1 cellular context compared by ENCODE assay signal in the genomic region with DNA sequence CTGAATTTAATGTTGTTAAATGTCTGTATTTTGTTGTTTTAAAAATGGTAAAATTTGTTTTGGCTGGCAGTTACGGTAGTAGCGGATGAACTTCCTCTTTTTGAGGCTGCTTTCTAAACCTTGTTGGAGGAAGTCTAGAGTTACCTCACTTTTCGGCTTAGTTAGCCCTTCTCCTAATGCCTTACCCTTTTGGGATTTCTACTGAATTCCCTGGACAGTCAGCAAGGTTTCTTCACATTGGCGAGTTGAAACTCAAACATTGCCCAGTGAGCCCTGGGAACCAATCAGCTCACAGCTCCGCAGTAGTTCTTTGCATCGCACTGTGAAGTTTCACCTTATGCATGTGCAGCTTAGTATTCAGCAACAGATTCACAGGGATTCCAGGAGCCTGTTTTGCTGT.
A peak's percentile ranks its signal among the peaks of the same experiment; 100 is the strongest.
TF ChIP-seq lines count a peak whose summit lies in the region.

No MANE protein-coding gene starts in this region.

TF ChIP-seq in K562, 482 proteins besides CTCF, POLR2A, EP300 and RAD21 (continues in another document):
- TF ChIP-seq SPI1 (IDR thresholded peaks at IDR 0.05; ENCODE audit: borderline replicate concordance, low read depth, low read length) (peak; percentile 82), DEAF1 (CRISPR knock-in tag; IDR thresholded peaks at IDR 0.05) (no peak), ZNF24 (IDR thresholded peaks at IDR 0.05) (no peak), SMARCE1 (IDR thresholded peaks at IDR 0.05) (0 out of 2 replicates have a peak, but pooled peaks have one; percentile 46), MAZ (CRISPR knock-in tag; conservative IDR thresholded peaks at IDR 0.05 in 1 of 2, IDR thresholded peaks at IDR 0.05 in 1 of 2) (no peak), NCOA1 (IDR thresholded peaks at IDR 0.05; ENCODE audit: low read depth) (no peak), HNRNPLL (IDR thresholded peaks at IDR 0.05; ENCODE audit: low read depth, low read length, poor library complexity, severe bottlenecking) (peak; percentile 83), NEUROD1 (IDR thresholded peaks at IDR 0.05; ENCODE audit: borderline replicate concordance, low read depth, low read length, partially characterized antibody) (no peak), BRD9 (IDR thresholded peaks at IDR 0.05; ENCODE audit: low read depth, partially characterized antibody) (no peak), ZNF507 (tag; conservative IDR thresholded peaks at IDR 0.05) (no peak), GATAD2B (IDR thresholded peaks at IDR 0.05; ENCODE audit: borderline replicate concordance) (no peak), ZNF124 (CRISPR knock-in tag; IDR thresholded peaks at IDR 0.05) (no peak), U2AF1 (optimal IDR thresholded peaks at IDR 0.05; ENCODE audit: low read depth, low read length) (no peak), MTA2 (IDR thresholded peaks at IDR 0.05; ENCODE audit: low read depth) (no peak), ZBTB26 (CRISPR knock-in tag; IDR thresholded peaks at IDR 0.05) (no peak), ATF7 (IDR thresholded peaks at IDR 0.05) (no peak), ZKSCAN8 (CRISPR knock-in tag; IDR thresholded peaks at IDR 0.05) (no peak), ZNF707 (CRISPR knock-in tag; conservative IDR thresholded peaks at IDR 0.05) (no peak), TGIF2 (CRISPR knock-in tag; IDR thresholded peaks at IDR 0.05) (no peak), NR2C2 (CRISPR knock-in tag; IDR thresholded peaks at IDR 0.05) (no peak), NR2C2 (tag; IDR thresholded peaks at IDR 0.05) (peak; percentile 51; the same call in 1 of the 2 replicates), FOXJ2 (tag; IDR thresholded peaks at IDR 0.05) (no peak), ZNF518B (CRISPR knock-in tag; IDR thresholded peaks at IDR 0.05) (no peak), SIN3B (IDR thresholded peaks at IDR 0.05; ENCODE audit: low read depth) (no peak), CAMTA2 (CRISPR knock-in tag; conservative IDR thresholded peaks at IDR 0.05) (no peak), RBM17 (IDR thresholded peaks at IDR 0.05; ENCODE audit: borderline replicate concordance, low read depth, low read length) (no peak), BCOR (IDR thresholded peaks at IDR 0.05) (no peak), MGA (IDR thresholded peaks at IDR 0.05) (no peak), SNIP1 (IDR thresholded peaks at IDR 0.05; ENCODE audit: low read depth) (no peak)
- TF ChIP-seq, protein P1, sequence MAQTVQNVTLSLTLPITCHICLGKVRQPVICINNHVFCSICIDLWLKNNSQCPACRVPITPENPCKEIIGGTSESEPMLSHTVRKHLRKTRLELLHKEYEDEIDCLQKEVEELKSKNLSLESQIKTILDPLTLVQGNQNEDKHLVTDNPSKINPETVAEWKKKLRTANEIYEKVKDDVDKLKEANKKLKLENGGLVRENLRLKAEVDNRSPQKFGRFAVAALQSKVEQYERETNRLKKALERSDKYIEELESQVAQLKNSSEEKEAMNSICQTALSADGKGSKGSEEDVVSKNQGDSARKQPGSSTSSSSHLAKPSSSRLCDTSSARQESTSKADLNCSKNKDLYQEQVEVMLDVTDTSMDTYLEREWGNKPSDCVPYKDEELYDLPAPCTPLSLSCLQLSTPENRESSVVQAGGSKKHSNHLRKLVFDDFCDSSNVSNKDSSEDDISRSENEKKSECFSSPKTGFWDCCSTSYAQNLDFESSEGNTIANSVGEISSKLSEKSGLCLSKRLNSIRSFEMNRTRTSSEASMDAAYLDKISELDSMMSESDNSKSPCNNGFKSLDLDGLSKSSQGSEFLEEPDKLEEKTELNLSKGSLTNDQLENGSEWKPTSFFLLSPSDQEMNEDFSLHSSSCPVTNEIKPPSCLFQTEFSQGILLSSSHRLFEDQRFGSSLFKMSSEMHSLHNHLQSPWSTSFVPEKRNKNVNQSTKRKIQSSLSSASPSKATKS (CRISPR knock-in tag; IDR thresholded peaks at IDR 0.05), result no peak
- TF ChIP-seq, protein P2, sequence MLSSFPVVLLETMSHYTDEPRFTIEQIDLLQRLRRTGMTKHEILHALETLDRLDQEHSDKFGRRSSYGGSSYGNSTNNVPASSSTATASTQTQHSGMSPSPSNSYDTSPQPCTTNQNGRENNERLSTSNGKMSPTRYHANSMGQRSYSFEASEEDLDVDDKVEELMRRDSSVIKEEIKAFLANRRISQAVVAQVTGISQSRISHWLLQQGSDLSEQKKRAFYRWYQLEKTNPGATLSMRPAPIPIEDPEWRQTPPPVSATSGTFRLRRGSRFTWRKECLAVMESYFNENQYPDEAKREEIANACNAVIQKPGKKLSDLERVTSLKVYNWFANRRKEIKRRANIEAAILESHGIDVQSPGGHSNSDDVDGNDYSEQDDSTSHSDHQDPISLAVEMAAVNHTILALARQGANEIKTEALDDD (IDR thresholded peaks at IDR 0.05), result peak; percentile 71
- TF ChIP-seq, protein P3, sequence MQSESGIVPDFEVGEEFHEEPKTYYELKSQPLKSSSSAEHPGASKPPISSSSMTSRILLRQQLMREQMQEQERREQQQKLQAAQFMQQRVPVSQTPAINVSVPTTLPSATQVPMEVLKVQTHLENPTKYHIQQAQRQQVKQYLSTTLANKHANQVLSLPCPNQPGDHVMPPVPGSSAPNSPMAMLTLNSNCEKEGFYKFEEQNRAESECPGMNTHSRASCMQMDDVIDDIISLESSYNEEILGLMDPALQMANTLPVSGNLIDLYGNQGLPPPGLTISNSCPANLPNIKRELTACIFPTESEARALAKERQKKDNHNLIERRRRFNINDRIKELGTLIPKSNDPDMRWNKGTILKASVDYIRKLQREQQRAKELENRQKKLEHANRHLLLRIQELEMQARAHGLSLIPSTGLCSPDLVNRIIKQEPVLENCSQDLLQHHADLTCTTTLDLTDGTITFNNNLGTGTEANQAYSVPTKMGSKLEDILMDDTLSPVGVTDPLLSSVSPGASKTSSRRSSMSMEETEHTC (IDR thresholded peaks at IDR 0.05), result no peak
